ENCODE assay signal across 6 cellular contexts in the genomic region with DNA sequence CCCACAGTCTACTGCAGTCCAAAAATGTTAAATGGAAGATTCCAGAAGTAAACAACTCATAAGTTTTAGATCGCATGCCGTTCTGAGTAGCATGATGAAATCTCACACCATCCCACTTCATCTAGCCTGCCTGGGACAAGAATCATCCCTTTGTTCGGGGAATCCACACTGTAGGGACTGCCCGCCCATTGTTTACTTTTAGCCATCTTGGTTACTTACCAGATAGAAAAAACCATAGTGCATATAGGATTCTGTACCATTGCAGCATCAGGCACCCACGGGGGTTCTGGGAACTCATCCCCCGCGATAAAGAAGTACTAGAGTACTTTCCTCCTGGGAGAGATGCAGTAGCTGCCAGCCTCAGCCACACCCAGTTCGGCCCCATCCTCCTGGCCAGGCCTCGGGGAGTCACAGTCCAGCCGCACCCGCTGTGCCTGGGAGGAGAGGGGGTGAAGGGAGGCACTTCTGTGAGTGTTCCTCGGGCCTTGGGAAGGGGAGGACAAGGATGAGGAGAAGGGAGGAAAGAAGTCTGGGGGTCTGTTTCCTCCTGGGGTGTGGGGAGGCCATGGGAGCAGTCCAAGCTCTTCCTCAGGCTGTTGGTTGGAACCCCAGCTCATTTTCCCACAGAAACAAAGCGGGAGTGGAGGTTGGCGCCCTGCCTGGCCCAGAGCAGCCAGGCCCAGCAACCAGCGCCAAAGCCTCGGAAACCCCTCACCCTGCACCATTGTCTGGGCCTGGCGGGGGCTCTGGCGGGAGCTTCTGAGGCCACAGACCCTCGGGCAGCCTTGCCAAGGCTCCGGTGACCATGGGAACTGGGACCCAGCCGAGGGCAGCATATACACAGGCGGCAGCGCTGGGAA. TPM values are rescaled to one million over a fixed set of nuclear protein-coding genes. Genes with fewer than 3 reads are reported as not detected.
A peak's percentile ranks its signal among the peaks of the same experiment; 100 is the strongest.
DNase-seq lines count a peak whose midpoint lies in the region; TF ChIP-seq lines count a peak whose summit lies in the region.

No MANE protein-coding gene starts in this region.

- no peak overlapping the region for H2AK5ac ChIP-seq in trophoblast cell (ENCODE audit: low read length)

- H3K9me3 ChIP-seq in trophoblast cell (ENCODE audit: insufficient read depth, low read depth, low read length): peaks cover 2% of the 10 kb centered on the region

- no peak overlapping the region for H2BK12ac ChIP-seq in trophoblast cell (ENCODE audit: low read length)

- no peaks in the 10 kb centered on the region for H3K9me3 Mint-ChIP-seq in activated CD4-positive, alpha-beta memory T cell treated with anti-CD3 and anti-CD28 coated beads for 36 hours

- no CpG with 5 or more reads among the region's 23 CpGs for WGBS in trophoblast cell (ENCODE audit: extremely low coverage, insufficient coverage, insufficient read length)

- no peak overlapping the region for H3K18ac ChIP-seq in trophoblast cell (ENCODE audit: low read length)

- H3K4me2 ChIP-seq in trophoblast cell (ENCODE audit: low read length): no peak overlapping the region

- CTCF ChIA-PET in activated CD4-positive, alpha-beta memory T cell treated with anti-CD3 and anti-CD28 coated beads for 36 hours (lab: Charles Lee): interaction anchor here (11.0 kb wide), 1 partner anchor 9 kb away, joined by 111 read pairs; no protein-coding TSS in a partner anchor

- H3K14ac ChIP-seq in trophoblast cell (ENCODE audit: low read length): no peak overlapping the region

- H4K8ac ChIP-seq in trophoblast cell (ENCODE audit: low read depth, low read length): no peak overlapping the region

- no peak overlapping the region for H3K4me3 ChIP-seq in fibroblast of mammary gland (ENCODE audit: control insufficient read depth, low read depth, low read length)
- peak overlapping the region in 2 of 7 experiments; percentile 0 to 1 for H3K4me3 ChIP-seq in skin epidermis
- H3K4me3 ChIP-seq in trophoblast cell (ENCODE audit: low read depth, low read length): no peak overlapping the region

- POLR2A ChIA-PET in activated CD4-positive, alpha-beta memory T cell treated with anti-CD3 and anti-CD28 coated beads for 36 hours (lab: Charles Lee): no interaction called here

- H2BK5ac ChIP-seq in trophoblast cell (ENCODE audit: low read depth, low read length, poor library complexity): no peak overlapping the region

- H3K36me3 Mint-ChIP-seq in activated CD4-positive, alpha-beta memory T cell treated with anti-CD3 and anti-CD28 coated beads for 36 hours: no peaks in the 10 kb centered on the region

- no peak overlapping the region for H2AFZ ChIP-seq in trophoblast cell (ENCODE audit: insufficient read depth, low read length, poor library complexity)

- no peak overlapping the region for H2BK120ac ChIP-seq in trophoblast cell (ENCODE audit: insufficient read depth, low read length, poor library complexity)

- peak overlapping the region; percentile 16 to 96 (median 71) for H3K27ac ChIP-seq in skin epidermis
- no peak overlapping the region for H3K27ac ChIP-seq in trophoblast cell (ENCODE audit: low read depth, low read length)

- no peak overlapping the region for H3K9ac ChIP-seq in trophoblast cell (ENCODE audit: low read length)

- H3K79me2 ChIP-seq in trophoblast cell (ENCODE audit: control insufficient read depth, insufficient read depth, low read length, poor library complexity): no peaks in the 10 kb centered on the region

- H3K79me1 ChIP-seq in trophoblast cell (ENCODE audit: low read length): no peaks in the 10 kb centered on the region

- H3K23ac ChIP-seq in trophoblast cell (ENCODE audit: low read length): no peak overlapping the region

- intact Hi-C loops in activated CD4-positive, alpha-beta memory T cell treated with anti-CD3 and anti-CD28 coated beads for 36 hours (cut with micrococcal nuclease): no loop called here

- no peak overlapping the region for H4K12ac ChIP-seq in trophoblast cell (ENCODE audit: low read depth, low read length)

- H3K27me3 ChIP-seq in trophoblast cell (ENCODE audit: insufficient read depth, low read length): no peaks in the 10 kb centered on the region

- peaks cover 20% of the 10 kb centered on the region for H3K4me1 Mint-ChIP-seq in activated CD4-positive, alpha-beta memory T cell treated with anti-CD3 and anti-CD28 coated beads for 36 hours (ENCODE audit: low read depth)

- DNase-seq in NCI-H446 treated with DMSO at 0.1 percent for 48 hours (lab: John Stamatoyannopoulos, UW): peak; percentile 64
- peak; percentile 74 for DNase-seq in fibroblast of mammary gland (ENCODE audit: low read depth)
- DNase-seq in trophoblast cell: no peak
- no peak for DNase-seq in activated effector memory CD4-positive, alpha-beta T cell treated with anti-CD3 and anti-CD28 coated beads, Interleukin-2, amount 50 U/mL, for 16 hours
- no peak for DNase-seq in activated CD4-positive, alpha-beta memory T cell treated with anti-CD3 and anti-CD28 coated beads for 36 hours

- H4K91ac ChIP-seq in trophoblast cell (ENCODE audit: low read depth, low read length): no peak overlapping the region

- no peaks in the 10 kb centered on the region for H3K27me3 Mint-ChIP-seq in activated CD4-positive, alpha-beta memory T cell treated with anti-CD3 and anti-CD28 coated beads for 36 hours

- H3K27ac Mint-ChIP-seq in activated CD4-positive, alpha-beta memory T cell treated with anti-CD3 and anti-CD28 coated beads for 36 hours: no peak overlapping the region

- TF ChIP-seq CTCF in fibroblast of mammary gland (conservative IDR thresholded peaks at IDR 0.05; ENCODE audit: control insufficient read depth, insufficient read depth, low read depth, low read length): no peak

- H3K36me3 ChIP-seq in trophoblast cell (ENCODE audit: control insufficient read depth in 1 of 2, insufficient read depth in 2 of 2, low read length in 2 of 2): no peaks in the 10 kb centered on the region

- peaks cover 7 to 9% of the 10 kb centered on the region in 2 experiments for H3K4me1 ChIP-seq in trophoblast cell (ENCODE audit: control insufficient read depth in 1 of 2, insufficient read depth in 2 of 2, low read length in 2 of 2)

- no peak overlapping the region for H3K4ac ChIP-seq in trophoblast cell (ENCODE audit: low read depth, low read length)

- H3K4me3 Mint-ChIP-seq in activated CD4-positive, alpha-beta memory T cell treated with anti-CD3 and anti-CD28 coated beads for 36 hours: no peak overlapping the region

RNA-seq across cellular contexts. Expression of gene TRIM47, which starts 8.9 kb away (rescaled TPM):
- 1.0 and 1.4 TPM in 2 replicates for polyA plus RNA-seq in trophoblast cell (2013)
- total RNA-seq in activated CD4-positive, alpha-beta memory T cell treated with anti-CD3 and anti-CD28 coated beads for 36 hours: 10 to 100 TPM; 18.5 to 19.5 TPM

RNA-seq across cellular contexts. Expression of gene WBP2, which starts 14.4 kb away (rescaled TPM):
- 131 and 133 TPM in 2 replicates for polyA plus RNA-seq in trophoblast cell (2013)
- 10 to 100 TPM; 79.1 to 80.6 TPM for total RNA-seq in activated CD4-positive, alpha-beta memory T cell treated with anti-CD3 and anti-CD28 coated beads for 36 hours

RNA-seq across cellular contexts. Expression of gene UNC13D, which starts 25.3 kb away (rescaled TPM):
- polyA plus RNA-seq in trophoblast cell (2013): 4.4 and 4.9 TPM in 2 replicates
- 100 to 1,000 TPM; 135 to 139 TPM for total RNA-seq in activated CD4-positive, alpha-beta memory T cell treated with anti-CD3 and anti-CD28 coated beads for 36 hours

RNA-seq across cellular contexts. Expression of gene TRIM65, which starts 27.2 kb away (rescaled TPM):
- 7.5 and 7.7 TPM in 2 replicates for polyA plus RNA-seq in trophoblast cell (2013)
- 10 to 100 TPM; 27.5 to 28.2 TPM for total RNA-seq in activated CD4-positive, alpha-beta memory T cell treated with anti-CD3 and anti-CD28 coated beads for 36 hours

RNA-seq across cellular contexts. Expression of gene MRPL38, which starts 35.2 kb away (rescaled TPM):
- polyA plus RNA-seq in trophoblast cell (2013): 45.9 and 48.7 TPM in 2 replicates
- total RNA-seq in activated CD4-positive, alpha-beta memory T cell treated with anti-CD3 and anti-CD28 coated beads for 36 hours: 100 to 1,000 TPM; 108 TPM

Comparison
In these comparisons a context has a peak if more than half of its experiments do, and no peak if none do; other contexts are left out.
1. DNase-seq: peak in NCI-H446 treated with DMSO at 0.1 percent for 48 hours (single experiment) and fibroblast of mammary gland (single experiment); none in trophoblast cell (0 of 2), activated effector memory CD4-positive, alpha-beta T cell treated with anti-CD3 and anti-CD28 coated beads, Interleukin-2, amount 50 U/mL, for 16 hours (single experiment) and activated CD4-positive, alpha-beta memory T cell treated with anti-CD3 and anti-CD28 coated beads for 36 hours (single experiment).